ENCODE assay signal across 8 cellular contexts in genomic region chr11:33256031-33256807, GRCh38. TPM values are rescaled to one million over a fixed set of nuclear protein-coding genes. Genes with fewer than 3 reads are reported as not detected.
A peak's percentile ranks its signal among the peaks of the same experiment; 100 is the strongest.
DNase-seq lines count a peak whose midpoint lies in the region; ATAC-seq and TF ChIP-seq lines count a peak whose summit lies in the region.

No MANE protein-coding gene starts in this region.

- peaks cover 24% of the 10 kb centered on the region for H3K4me1 ChIP-seq in OCI-LY7 (ENCODE audit: insufficient read depth, low read length, poor library complexity, severe bottlenecking)
- H3K4me1 ChIP-seq in endodermal cell (ENCODE audit: control insufficient read depth, insufficient read depth, low read length): peaks cover 6% of the 10 kb centered on the region

- H3K4me3 ChIP-seq in H7 (ENCODE audit: insufficient read depth, low read depth, low read length): peak overlapping the region; percentile 96
- H3K4me3 ChIP-seq in OCI-LY7 (ENCODE audit: low read depth, low read length, poor library complexity, severe bottlenecking): peak overlapping the region; percentile 83
- H3K4me3 ChIP-seq in endodermal cell (ENCODE audit: low read length): peak overlapping the region; percentile 89

- H3K9me3 ChIP-seq in OCI-LY7 (ENCODE audit: low read length) (no peaks in the 10 kb centered on the region; the same call in 1 of the 2 replicates), endodermal cell (ENCODE audit: control insufficient read depth, low read length) (no peaks in the 10 kb centered on the region)

- H3K27me3 ChIP-seq in H7 (ENCODE audit: control insufficient read depth, insufficient read depth, low read length) (no peaks in the 10 kb centered on the region), endodermal cell (ENCODE audit: control insufficient read depth, insufficient read depth, low read length, poor library complexity, severe bottlenecking) (no peaks in the 10 kb centered on the region)

- H3K27me3 Mint-ChIP-seq in endodermal cell (ENCODE audit: insufficient read depth): no peaks in the 10 kb centered on the region
- no peaks in the 10 kb centered on the region for H3K27me3 Mint-ChIP-seq in osteocyte (ENCODE audit: unreplicated experiment)

- H3K4me3 Mint-ChIP-seq in endodermal cell (peak overlapping the region; percentile 92), osteocyte (ENCODE audit: unreplicated experiment) (peak overlapping the region; percentile 93)

- H3K4me2 ChIP-seq in OCI-LY7 (ENCODE audit: low read length): peak overlapping the region; percentile 82

- ATAC-seq in GM21529 (IDR thresholded peaks at IDR 0.05; ENCODE audit: unreplicated experiment) (no peak), HG03108 (IDR thresholded peaks at IDR 0.05; ENCODE audit: unreplicated experiment) (no peak)

- H3K27ac Mint-ChIP-seq in endodermal cell: peak overlapping the region; percentile 91
- H3K27ac Mint-ChIP-seq in osteocyte (ENCODE audit: unreplicated experiment): peak overlapping the region; percentile 99

- H3K79me2 ChIP-seq in OCI-LY7 (ENCODE audit: insufficient read depth, low read depth, low read length): peaks cover 28% of the 10 kb centered on the region

- H3K36me3 Mint-ChIP-seq in endodermal cell (ENCODE audit: low read depth): no peaks in the 10 kb centered on the region
- H3K36me3 Mint-ChIP-seq in osteocyte (ENCODE audit: unreplicated experiment): no peaks in the 10 kb centered on the region

- H3K9ac ChIP-seq in endodermal cell (ENCODE audit: extremely low read depth, low read length, poor library complexity, severe bottlenecking): peak overlapping the region; percentile 65

- no peaks in the 10 kb centered on the region for H3K9me2 ChIP-seq in OCI-LY7 (ENCODE audit: insufficient read depth, low read length)

- CTCF ChIA-PET in OCI-LY7 (lab: Charles Lee; ENCODE audit: unreplicated experiment): interaction anchor here (0.6 kb wide), 1 partner anchor 484 kb away, joined by 3 read pairs; no protein-coding TSS in a partner anchor

- TF ChIP-seq CTCF in OCI-LY7 (conservative IDR thresholded peaks at IDR 0.05; ENCODE audit: low read length) (no peak), endodermal cell (conservative IDR thresholded peaks at IDR 0.05) (no peak), osteocyte (IDR thresholded peaks at IDR 0.05) (no peak)

- intact Hi-C loops in OCI-LY7 (cut with micrococcal nuclease; ENCODE audit: unreplicated experiment): loop anchor here (5.0 kb wide), 3 partner anchors 71 to 481 kb away; partner anchors contain the start of gene CD59

- peak overlapping the region; percentile 85 for H3K27ac ChIP-seq in OCI-LY7 (ENCODE audit: low read depth, low read length, poor library complexity, severe bottlenecking)
- peak overlapping the region; percentile 96 for H3K27ac ChIP-seq in endodermal cell (ENCODE audit: low read depth, low read length)

- peak overlapping the region; percentile 89 for H2AFZ ChIP-seq in OCI-LY7 (ENCODE audit: low read length)

- BruUV-seq in OCI-LY7 (replicated peaks; lab: Mats Ljungman, UMichigan): no TSS peak

- H3K9me3 Mint-ChIP-seq in endodermal cell: no peaks in the 10 kb centered on the region
- no peaks in the 10 kb centered on the region for H3K9me3 Mint-ChIP-seq in osteocyte (ENCODE audit: unreplicated experiment)

- H3K36me3 ChIP-seq in H7 (replicated peaks; ENCODE audit: control insufficient read depth, insufficient read depth, low read length) (no peaks in the 10 kb centered on the region), OCI-LY7 (ENCODE audit: insufficient read depth, low read length) (no peaks in the 10 kb centered on the region), endodermal cell (ENCODE audit: control insufficient read depth, insufficient read depth, low read length) (no peaks in the 10 kb centered on the region)

- DNase-seq in H7 (no peak), OCI-LY7 (ENCODE audit: low spot score) (no peak), endodermal cell (no peak), osteocyte (ENCODE audit: extremely low spot score, unreplicated experiment) (no peak), ecto neural progenitor cell (ENCODE audit: low spot score) (no peak), middle frontal gyrus (ENCODE audit: extremely low spot score, low spot score) (no peak)

- 58 to 65% methylated on average over 5 to 12 of the region's 12 CpGs for WGBS in endodermal cell (ENCODE audit: insufficient coverage in 1 of 2, insufficient read length in 1 of 2), 2 experiments

- peaks cover 17% of the 10 kb centered on the region; the same call in 1 of the 2 replicates for H4K20me1 ChIP-seq in OCI-LY7 (ENCODE audit: insufficient read depth, low read length)

- H3K4me1 Mint-ChIP-seq in endodermal cell (peaks cover 12% of the 10 kb centered on the region), osteocyte (ENCODE audit: unreplicated experiment) (peaks cover 28% of the 10 kb centered on the region)

- POLR2A ChIA-PET in OCI-LY7 (lab: Charles Lee): interaction anchor here (0.6 to 1.0 kb wide), 2 partner anchors 15 to 24 kb away, joined by 3 to 4 read pairs; no protein-coding TSS in a partner anchor

RNA-seq across cellular contexts. Expression of gene HIPK3, which starts 1.0 kb away (rescaled TPM):
- 18.9 and 23.0 TPM in 2 replicates for total RNA-seq in H7 (2014; rRNA removed; shearing (Covaris generic))
- total RNA-seq in OCI-LY7 (2014; rRNA removed; shearing (Covaris generic)): 15.2 and 19.0 TPM in 2 replicates
- total RNA-seq in OCI-LY7 (2022) (28.4 and 29.0 TPM in 2 replicates), endodermal cell (10 to 100 TPM; 31.6 to 33.2 TPM), osteocyte (78.8 and 80.7 TPM in 2 replicates)
- polyA plus RNA-seq in endodermal cell (2013, experiment 1 of 2): 10.5 TPM
- polyA plus RNA-seq in endodermal cell (2013, experiment 2 of 2): 12.0 TPM
